1 cellular context compared by ENCODE assay signal in the genomic region with DNA sequence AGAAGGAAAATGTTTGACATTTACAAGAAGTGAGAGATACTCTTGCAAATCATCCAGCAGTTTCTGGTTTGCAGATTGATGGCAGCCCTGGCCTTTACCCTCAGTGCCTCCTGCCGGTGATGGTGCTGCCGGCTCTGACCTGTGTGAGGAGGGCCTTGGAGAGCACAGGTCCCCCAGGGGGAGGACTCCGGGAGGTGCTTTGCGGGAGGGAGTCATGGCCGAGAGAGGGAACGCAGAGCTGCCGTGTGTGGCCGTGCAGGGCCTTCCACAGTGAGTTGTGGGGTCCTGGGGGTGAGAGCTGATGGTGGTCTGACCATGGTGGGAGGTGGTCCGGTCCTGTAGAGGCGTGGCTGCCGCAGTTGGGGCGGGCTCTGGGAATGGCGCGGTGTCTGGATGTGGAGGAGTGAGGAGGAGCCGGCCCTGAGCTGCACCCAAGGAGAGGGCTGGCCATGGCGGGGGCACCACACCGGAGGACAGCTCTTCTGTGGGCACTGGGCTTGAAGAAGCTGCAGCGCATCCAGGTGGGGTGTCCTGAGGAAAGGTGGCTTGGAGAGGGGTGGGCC.
TF ChIP-seq lines count a peak whose summit lies in the region.

No MANE protein-coding gene starts in this region.

TF ChIP-seq in K562, 482 proteins besides CTCF, POLR2A, EP300 and RAD21 (continued from another document):
- TF ChIP-seq, protein P1, sequence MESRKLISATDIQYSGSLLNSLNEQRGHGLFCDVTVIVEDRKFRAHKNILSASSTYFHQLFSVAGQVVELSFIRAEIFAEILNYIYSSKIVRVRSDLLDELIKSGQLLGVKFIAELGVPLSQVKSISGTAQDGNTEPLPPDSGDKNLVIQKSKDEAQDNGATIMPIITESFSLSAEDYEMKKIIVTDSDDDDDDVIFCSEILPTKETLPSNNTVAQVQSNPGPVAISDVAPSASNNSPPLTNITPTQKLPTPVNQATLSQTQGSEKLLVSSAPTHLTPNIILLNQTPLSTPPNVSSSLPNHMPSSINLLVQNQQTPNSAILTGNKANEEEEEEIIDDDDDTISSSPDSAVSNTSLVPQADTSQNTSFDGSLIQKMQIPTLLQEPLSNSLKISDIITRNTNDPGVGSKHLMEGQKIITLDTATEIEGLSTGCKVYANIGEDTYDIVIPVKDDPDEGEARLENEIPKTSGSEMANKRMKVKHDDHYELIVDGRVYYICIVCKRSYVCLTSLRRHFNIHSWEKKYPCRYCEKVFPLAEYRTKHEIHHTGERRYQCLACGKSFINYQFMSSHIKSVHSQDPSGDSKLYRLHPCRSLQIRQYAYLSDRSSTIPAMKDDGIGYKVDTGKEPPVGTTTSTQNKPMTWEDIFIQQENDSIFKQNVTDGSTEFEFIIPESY (CRISPR knock-in tag; IDR thresholded peaks at IDR 0.05) = 0 out of 2 replicates have a peak, but pooled peaks have one; percentile 17
TF ChIP-seq in K562: peak in this region for 3.
